8 cellular contexts compared by ENCODE assay signal in the genomic region with DNA sequence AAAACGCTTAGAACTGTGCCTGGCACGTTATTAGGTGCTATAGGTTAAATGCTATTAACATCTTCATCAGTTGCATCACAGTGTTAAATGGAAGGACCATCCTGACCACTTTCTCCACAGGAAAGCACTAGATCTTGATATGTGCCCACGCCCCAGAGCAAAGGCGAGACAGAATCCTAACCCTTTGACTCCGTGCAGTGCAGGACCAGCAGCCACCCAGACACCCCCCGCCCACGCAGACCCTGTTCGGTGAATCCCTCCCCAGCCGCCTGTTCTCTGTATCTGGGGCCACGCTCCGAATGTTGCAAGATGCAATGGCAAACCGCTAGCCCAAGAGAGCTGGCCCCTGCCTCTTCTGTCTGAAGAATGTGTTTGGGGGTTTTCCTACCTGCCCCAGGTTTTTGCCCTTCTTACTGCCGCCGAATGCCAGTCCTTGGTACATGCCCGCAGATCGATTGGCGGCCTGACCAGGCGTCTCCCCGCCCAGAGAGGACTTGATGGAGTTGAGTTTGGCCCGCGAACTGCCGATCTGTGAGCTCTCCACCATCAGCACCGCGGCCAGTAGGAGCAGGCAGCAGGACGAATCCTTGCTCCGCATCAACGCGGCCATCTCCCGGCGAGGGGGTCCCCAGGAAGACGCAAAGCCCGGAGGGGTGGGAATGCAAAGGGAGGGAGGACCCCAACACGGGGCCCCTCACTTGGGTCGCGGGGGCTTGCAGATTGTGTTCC. TPM values are rescaled to one million over a fixed set of nuclear protein-coding genes. Genes with fewer than 3 reads are reported as not detected.
A peak's percentile ranks its signal among the peaks of the same experiment; 100 is the strongest.
DNase-seq lines count a peak whose midpoint lies in the region; ATAC-seq, FAIRE-seq and TF ChIP-seq lines count a peak whose summit lies in the region.

No MANE protein-coding gene starts in this region.

- H4K20me1 ChIP-seq in H1 (replicated peaks in 1 of 2; ENCODE audit: control insufficient read depth in 1 of 2, insufficient read depth in 2 of 2, low read length in 2 of 2) = no peaks in the 10 kb centered on the region

- no peaks in the 10 kb centered on the region for H3K79me1 ChIP-seq in H1 (ENCODE audit: low read depth, low read length)

- TF ChIP-seq EP300 in H1 (IDR thresholded peaks at IDR 0.05; ENCODE audit: borderline replicate concordance in 1 of 2, low read depth in 2 of 2, low read length in 2 of 2) = no peak

- no peak overlapping the region for H2AFZ ChIP-seq in H1 (ENCODE audit: low read length)

- no peaks in the 10 kb centered on the region for H3K36me3 ChIP-seq in H1 (ENCODE audit: control insufficient read depth in 2 of 4, insufficient read depth in 4 of 4, low read length in 3 of 4)

- H3K9me3 Mint-ChIP-seq in naive thymus-derived CD8-positive, alpha-beta T cell = peaks cover 0 to 7% (median 0%) of the 10 kb centered on the region in 9 donors

- peaks cover 25 to 46% (median 40%) of the 10 kb centered on the region in 4 experiments for H3K27me3 ChIP-seq in H1 (replicated peaks in 1 of 4; ENCODE audit: control insufficient read depth in 3 of 4, extremely low read depth in 1 of 4, insufficient read depth in 3 of 4, low read length in 3 of 4)

- no peak overlapping the region for H2BK15ac ChIP-seq in H1 (ENCODE audit: low read length)

- H3K27ac ChIP-seq in H1 (ENCODE audit: low read depth, low read length) = no peak overlapping the region

- ATAC-seq in naive thymus-derived CD8-positive, alpha-beta T cell = no peak
- ATAC-seq in HG03045 (IDR thresholded peaks at IDR 0.05; ENCODE audit: unreplicated experiment) = no peak
- no peak for ATAC-seq in GM19351 (IDR thresholded peaks at IDR 0.05; ENCODE audit: unreplicated experiment)

- no peak overlapping the region for H3K9ac ChIP-seq in H1 (replicated peaks in 1 of 4; ENCODE audit: extremely low read depth in 1 of 4, low read depth in 3 of 4, low read length in 3 of 4)

- no peak for TF ChIP-seq RAD21 in H1 (IDR thresholded peaks at IDR 0.05 in 1 of 2, conservative IDR thresholded peaks at IDR 0.05 in 1 of 2; ENCODE audit: low read depth in 2 of 2, low read length in 2 of 2)

- H3K27me3 Mint-ChIP-seq in naive thymus-derived CD8-positive, alpha-beta T cell = peaks cover 46 to 73% (median 52%) of the 10 kb centered on the region in 5 donors

- TF ChIP-seq POLR2A in H1 (IDR thresholded peaks at IDR 0.05; ENCODE audit: control extremely low read depth in 1 of 2, low read depth in 2 of 2, low read length in 2 of 2) = no peak

- WGBS in H1 (ENCODE audit: extremely low coverage in 1 of 2, insufficient coverage in 1 of 2, insufficient read length in 1 of 2, insufficient replicate concordance in 2 of 2, low coverage in 1 of 2, low lambda C conversion rate in 2 of 2, missing lambda C conversion rate in 1 of 2), 2 experiments = 6% methylated on average over 27 of the region's 35 CpGs; no CpG with 5 or more reads in 1 of the 2 experiments

- H3K27ac Mint-ChIP-seq in naive thymus-derived CD8-positive, alpha-beta T cell = no peak overlapping the region

- H2BK12ac ChIP-seq in H1 (ENCODE audit: low read depth, low read length) = no peak overlapping the region

- no peak for TF ChIP-seq CTCF in H1 (IDR thresholded peaks at IDR 0.05; ENCODE audit: control extremely low read depth in 1 of 3, insufficient read depth in 1 of 3, low read depth in 1 of 3, low read length in 3 of 3)

- no peak overlapping the region for H4K5ac ChIP-seq in H1 (ENCODE audit: insufficient read length, low read depth, low read length)

- no peak overlapping the region for H2BK5ac ChIP-seq in H1 (ENCODE audit: low read depth, low read length)

- H2BK120ac ChIP-seq in H1 (replicated peaks; ENCODE audit: low read depth, low read length) = no peak overlapping the region

- peaks cover 0 to 13% (median 2%) of the 10 kb centered on the region in 4 experiments; a peak in 5 of 7 replicates for H3K4me1 ChIP-seq in H1 (replicated peaks in 1 of 4; ENCODE audit: control insufficient read depth in 3 of 4, insufficient read depth in 4 of 4, low read length in 3 of 4)

- no peak overlapping the region; the same call in 1 of the 2 replicates for H4K8ac ChIP-seq in H1 (ENCODE audit: extremely low read depth, insufficient read depth, low read length)

- FAIRE-seq in H1 (lab: Jason Lieb, UNC) = no peak

- H3K4ac ChIP-seq in H1 (replicated peaks; ENCODE audit: insufficient read length, low read depth, low read length) = no peak overlapping the region

- CTCF ChIA-PET in H1 (lab: Charles Lee; ENCODE audit: partially characterized antibody) = interaction anchor here (0.6 to 3.2 kb wide), 22 partner anchors 9 to 540 kb away, joined by 3 to 15 read pairs (median 4); no protein-coding TSS in a partner anchor

- POLR2A ChIA-PET in H1 (lab: Charles Lee; ENCODE audit: partially characterized antibody) = interaction anchor here (1.2 kb wide), 1 partner anchor 151 kb away, joined by 3 read pairs; no protein-coding TSS in a partner anchor
- POLR2A ChIA-PET in naive thymus-derived CD8-positive, alpha-beta T cell (lab: Charles Lee) = no interaction called here

- peaks cover 18% of the 10 kb centered on the region for H3K23me2 ChIP-seq in H1 (ENCODE audit: low read depth, low read length)

- peaks cover 0 to 2% (median 0%) of the 10 kb centered on the region in 3 donors for H3K36me3 Mint-ChIP-seq in naive thymus-derived CD8-positive, alpha-beta T cell

- no peak overlapping the region for H2BK20ac ChIP-seq in H1 (ENCODE audit: low read length)

- no peak overlapping the region for H2AK5ac ChIP-seq in H1 (ENCODE audit: low read depth, low read length)

- peaks cover 15 to 37% (median 21%) of the 10 kb centered on the region in 4 donors for H3K4me1 Mint-ChIP-seq in naive thymus-derived CD8-positive, alpha-beta T cell

- H4K91ac ChIP-seq in H1 (replicated peaks; ENCODE audit: insufficient read length, low read length) = no peak overlapping the region

- no peak overlapping the region for H3K18ac ChIP-seq in H1 (ENCODE audit: extremely low read depth, low read length)

- H3K4me2 ChIP-seq in H1 (ENCODE audit: insufficient read depth in 1 of 2, low read depth in 2 of 2, low read length in 2 of 2) = peak overlapping the region; percentile 90 to 99

- no peak overlapping the region for H3K14ac ChIP-seq in H1 (ENCODE audit: insufficient read length)

- peak; percentile 62 for DNase-seq in AG20443 (ENCODE audit: low spot score)
- peak; percentile 25 for DNase-seq in LHCN-M2 (ENCODE audit: low read depth)
- DNase-seq in H1 (ENCODE audit: low read depth in 1 of 2, low spot score in 2 of 2) = no peak
- DNase-seq in naive thymus-derived CD8-positive, alpha-beta T cell = no peak
- DNase-seq in NCI-H1092 treated with DMSO at 0.1 percent for 48 hours (lab: John Stamatoyannopoulos, UW) = no peak
- DNase-seq in NCI-H226 = no peak

- H3K9me3 ChIP-seq in H1 (ENCODE audit: insufficient read depth in 2 of 2, low read depth in 1 of 2, low read length in 1 of 2) = no peaks in the 10 kb centered on the region

- no peak overlapping the region for H3K56ac ChIP-seq in H1 (replicated peaks; ENCODE audit: insufficient read length, low read depth, low read length)

- H3K4me3 ChIP-seq in H1 (ENCODE audit: extremely low read depth in 1 of 4, insufficient read depth in 2 of 4, low read depth in 3 of 4, low read length in 4 of 4) = peak overlapping the region; percentile 37 to 63 (median 58)

- peak overlapping the region; percentile 11 to 77 (median 56) for H3K4me3 Mint-ChIP-seq in naive thymus-derived CD8-positive, alpha-beta T cell

- H3K79me2 ChIP-seq in H1 (ENCODE audit: control insufficient read depth in 1 of 2, insufficient read depth in 2 of 2, low read length in 2 of 2) = no peaks in the 10 kb centered on the region

- no peak overlapping the region for H3K23ac ChIP-seq in H1 (ENCODE audit: insufficient read length)

TF ChIP-seq in H1, 55 proteins besides CTCF, POLR2A, EP300 and RAD21:
- no peak for TF ChIP-seq HDAC2 (IDR thresholded peaks at IDR 0.05; ENCODE audit: borderline replicate concordance in 1 of 2, low read depth in 2 of 2, low read length in 2 of 2)
- no peak; the same call in 1 of the 2 replicates for TF ChIP-seq CEBPB (IDR thresholded peaks at IDR 0.05; ENCODE audit: low read depth, low read length)
- peak; percentile 90 for TF ChIP-seq KDM4A (IDR thresholded peaks at IDR 0.05; ENCODE audit: low read depth, low read length, severe bottlenecking)
- TF ChIP-seq RFX5 (IDR thresholded peaks at IDR 0.05; ENCODE audit: borderline replicate concordance, low read depth, low read length) = no peak
- peak; percentile 67 for TF ChIP-seq SAP30 (IDR thresholded peaks at IDR 0.05; ENCODE audit: insufficient read depth, insufficient replicate concordance, low read length)
- TF ChIP-seq EZH2 (IDR thresholded peaks at IDR 0.05; ENCODE audit: low read depth, low read length, severe bottlenecking) = peak; percentile 61
- peak; percentile 29 for TF ChIP-seq RNF2 (IDR thresholded peaks at IDR 0.05; ENCODE audit: borderline replicate concordance, low read depth, low read length, missing control alignments, poor library complexity, severe bottlenecking)
- TF ChIP-seq SUZ12 (IDR thresholded peaks at IDR 0.05; ENCODE audit: low read length) = peak; percentile 40

RNA-seq across cellular contexts. Expression of gene DKK2, which starts 1.0 kb away (rescaled TPM):
- total RNA-seq in LHCN-M2 (2014; rRNA removed) = 0.58 and 0.63 TPM in 2 replicates
- polyA plus RNA-seq in LHCN-M2 (2012) = 0.47 TPM
- 0.13 and 0.34 TPM in 2 replicates for total RNA-seq in H1 (2021; fragmentation: NEBNext Ultra II Directional; extraction: Animal tissue kit (Norgen Biotek cat#: 25700))
- polyA plus RNA-seq in H1 (2011; rRNA removed) = 0.09 and 0.14 TPM in 2 replicates
- polyA plus RNA-seq in H1 (2011; cell fraction: cytosol; rRNA removed) = 0.16 TPM
- 0.16 TPM for polyA plus RNA-seq in H1 (2011; cell fraction: nucleus; rRNA removed)
- polyA plus RNA-seq in H1 (2012, experiment 1 of 2) = 0.27 to 0.84 TPM (median 0.41 TPM) in 4 replicates
- not detected for polyA plus RNA-seq in H1 (2012, experiment 2 of 2)
- 0.10 TPM for polyA plus RNA-seq in H1 (2013, experiment 1 of 2)
- polyA plus RNA-seq in H1 (2013, experiment 2 of 2) = 0.13 TPM
- polyA minus RNA-seq in H1 (2011; rRNA and poly(A)+ RNA removed) = 0.06 and 0.07 TPM in 2 replicates
- polyA minus RNA-seq in H1 (2011; cell fraction: cytosol; rRNA and poly(A)+ RNA removed) = not detected
- polyA minus RNA-seq in H1 (2011; cell fraction: nucleus; rRNA and poly(A)+ RNA removed) = 0.20 TPM
- not detected for total RNA-seq in naive thymus-derived CD8-positive, alpha-beta T cell
- polyA plus RNA-seq in naive thymus-derived CD8-positive, alpha-beta T cell = not detected

Comparison
In these comparisons a context has a peak if more than half of its experiments do, and no peak if none do; other contexts are left out.
1. DNase-seq: peak in AG20443 (single experiment) and LHCN-M2 (single experiment); none in H1 (0 of 2), naive thymus-derived CD8-positive, alpha-beta T cell (0 of 10), NCI-H1092 treated with DMSO at 0.1 percent for 48 hours (single experiment) and NCI-H226 (single experiment).